18 cellular contexts compared by ENCODE assay signal in genomic region chr1:53678948-53679825, GRCh38. TPM values are rescaled to one million over a fixed set of nuclear protein-coding genes. Genes with fewer than 3 reads are reported as not detected.
"Had no signal": no experiment of that assay in that cellular context is flagged by ENCODE, and none has a peak within 500 bp of the region (broad histone marks: within the 10 kb centered on the region; RNA-seq: fewer than 3 reads in every experiment).

No MANE protein-coding gene starts in this region.

- H3K4me1 ChIP-seq: right lobe of liver had no signal

- H3K4me2 ChIP-seq: smooth muscle cell had no signal

- H3K36me3 ChIP-seq: right lobe of liver, transverse colon had no signal

- H3K27ac ChIP-seq: right lobe of liver, transverse colon had no signal

- DNase-seq: activated B cell treated with CpG ODN at 0.5 μM for 24 hours; activated CD4-positive, alpha-beta T cell treated with anti-CD3 and anti-CD28 coated beads, Interleukin-2, amount 10 ng/mL, durations not matched to agents 24 days and 14 days; activated CD8-positive, alpha-beta memory T cell treated with anti-CD3 and anti-CD28 coated beads, Interleukin-2, amount 50 U/mL, for 48 hours; activated CD8-positive, alpha-beta T cell treated with anti-CD3 and anti-CD28 coated beads, Interleukin-2, amount 10 ng/mL, durations not matched to agents 7 days and 5 days; activated gamma-delta T cell; activated T-cell treated with anti-CD3 and anti-CD28 coated beads, Interleukin-2, amount 50 U/mL, for 72 hours; kidney glomerular epithelial cell; mesendoderm; natural killer cell; right lobe of liver; stimulated activated CD4-positive, alpha-beta T cell treated with anti-CD3 and anti-CD28 coated beads, Interleukin-4, amount 100 ng/mL, for 4 hours; stimulated activated CD8-positive, alpha-beta memory T cell treated with anti-CD3 and anti-CD28 coated beads, Interleukin-4, amount 100 ng/mL, for 48 hours; stimulated activated naive CD8-positive, alpha-beta T cell treated with anti-CD3 and anti-CD28 coated beads, Interleukin-15, Interleukin-2, amounts not matched to agents 100 U/mL and 50 U/mL, for 24 hours; transverse colon had no signal

- H3K4me3 ChIP-seq: right lobe of liver, smooth muscle cell, transverse colon had no signal

- H3K27me3 ChIP-seq: right lobe of liver had no signal

- H3K9me3 ChIP-seq: right lobe of liver, transverse colon had no signal

- FAIRE-seq: colon had no signal

RNA-seq across cellular contexts. Expression of gene GLIS1, which starts 59.8 kb away (rescaled TPM):
- total RNA-seq: activated B cell treated with CpG ODN at 0.5 μM for 24 hours; activated CD4-positive, alpha-beta T cell treated with anti-CD3 and anti-CD28 coated beads, Interleukin-2, amount 10 ng/mL, durations not matched to agents 24 days and 14 days; activated CD8-positive, alpha-beta T cell treated with anti-CD3 and anti-CD28 coated beads, Interleukin-2, amount 10 ng/mL, durations not matched to agents 7 days and 5 days; activated naive CD4-positive, alpha-beta T cell treated with anti-CD3 and anti-CD28 coated beads, Interleukin-2, amount 50 U/mL, for 72 hours; activated T-cell treated with anti-CD3 and anti-CD28 coated beads, Interleukin-2, amount 50 U/mL, for 72 hours; natural killer cell; pulmonary artery endothelial cell; right lobe of liver had no signal
